In the genomic region with DNA sequence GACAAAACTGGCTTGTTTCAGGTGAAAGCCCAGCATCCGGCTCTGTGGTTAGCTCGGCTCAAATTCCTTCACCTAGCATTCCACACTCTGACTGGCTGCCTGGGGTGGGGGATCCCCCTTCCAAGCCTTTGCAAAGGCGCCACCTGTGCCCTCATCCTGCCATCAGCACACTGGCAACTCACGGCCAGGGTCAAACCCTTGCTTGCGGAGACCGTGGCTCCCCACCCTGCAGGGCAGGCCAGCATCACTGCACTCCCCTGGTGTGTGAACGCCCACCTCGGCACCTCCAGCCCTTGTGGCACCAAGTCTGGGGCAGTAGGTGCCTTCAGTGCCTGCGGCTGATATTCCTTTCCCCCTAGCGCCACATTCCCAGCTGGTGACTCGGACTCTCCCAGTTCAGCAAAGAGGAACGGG, we compare ENCODE assay signal across 8 cellular contexts. TPM values are rescaled to one million over a fixed set of nuclear protein-coding genes. Genes with fewer than 3 reads are reported as not detected.
DNase-seq lines count a peak whose midpoint lies in the region; ATAC-seq lines count a peak whose summit lies in the region.

No MANE protein-coding gene starts in this region.

- H3K4me3 ChIP-seq in BLaER1 = peak overlapping the region; percentile 97
- H3K4me3 ChIP-seq in naive thymus-derived CD4-positive, alpha-beta T cell (ENCODE audit: low read length) = peak overlapping the region; percentile 79

- no peaks in the 10 kb centered on the region for H3K9me3 Mint-ChIP-seq in dendritic cell treated with granulocyte-macrophage colony-stimulating factor and Interleukin-4, amounts not matched to agents 40 ng/mL and 50 ng/mL, for 4 days
- H3K9me3 Mint-ChIP-seq in naive thymus-derived CD4-positive, alpha-beta T cell = peaks cover 0 to 2% (median 0%) of the 10 kb centered on the region in 11 donors

- intact Hi-C loops in dendritic cell treated with granulocyte-macrophage colony-stimulating factor and Interleukin-4, amounts not matched to agents 40 ng/mL and 50 ng/mL, for 4 days (cut with micrococcal nuclease) = loop anchor here (2.0 kb wide), 1 partner anchor 74 kb away; a partner anchor contains a TSS
- intact Hi-C loops in naive thymus-derived CD4-positive, alpha-beta T cell (cut with micrococcal nuclease) = no loop called here

- no peak for ATAC-seq in naive thymus-derived CD4-positive, alpha-beta T cell

- DNase-seq in NCI-H226 = peak; percentile 54
- peak in 1 of 9 donors; percentile 34 for DNase-seq in naive thymus-derived CD4-positive, alpha-beta T cell
- no peak for DNase-seq in GM03348 (ENCODE audit: low spot score)
- no peak for DNase-seq in GF-D8 (lab: John Stamatoyannopoulos, UW)
- no peak for DNase-seq in middle frontal gyrus (ENCODE audit: extremely low spot score, low spot score)
- DNase-seq in NCI-H2081 (lab: John Stamatoyannopoulos, UW) = no peak

- no peaks in the 10 kb centered on the region for H3K9me3 ChIP-seq in BLaER1
- no peaks in the 10 kb centered on the region for H3K9me3 ChIP-seq in naive thymus-derived CD4-positive, alpha-beta T cell (ENCODE audit: control insufficient read depth in 2 of 3, low read length in 3 of 3)

- peaks cover 63% of the 10 kb centered on the region for H4K20me1 ChIP-seq in BLaER1

- CTCF ChIA-PET in naive thymus-derived CD4-positive, alpha-beta T cell (lab: Charles Lee) = interaction anchor here (0.5 to 1.7 kb wide), 2 partner anchors 9 to 71 kb away, joined by 3 to 4 read pairs; no protein-coding TSS in a partner anchor

- peak overlapping the region; percentile 91 for H3K27ac Mint-ChIP-seq in dendritic cell treated with granulocyte-macrophage colony-stimulating factor and Interleukin-4, amounts not matched to agents 40 ng/mL and 50 ng/mL, for 4 days
- H3K27ac Mint-ChIP-seq in naive thymus-derived CD4-positive, alpha-beta T cell = peak overlapping the region; percentile 25 to 93 (median 86)

- no peaks in the 10 kb centered on the region for H3K27me3 Mint-ChIP-seq in dendritic cell treated with granulocyte-macrophage colony-stimulating factor and Interleukin-4, amounts not matched to agents 40 ng/mL and 50 ng/mL, for 4 days
- H3K27me3 Mint-ChIP-seq in naive thymus-derived CD4-positive, alpha-beta T cell = no peaks in the 10 kb centered on the region

- peaks cover 43% of the 10 kb centered on the region for H3K4me1 ChIP-seq in BLaER1
- peaks cover 29 to 43% of the 10 kb centered on the region in 2 donors for H3K4me1 ChIP-seq in naive thymus-derived CD4-positive, alpha-beta T cell (ENCODE audit: control insufficient read depth in 2 of 2, insufficient read depth in 2 of 2, low read length in 2 of 2)

- H3K4me1 Mint-ChIP-seq in dendritic cell treated with granulocyte-macrophage colony-stimulating factor and Interleukin-4, amounts not matched to agents 40 ng/mL and 50 ng/mL, for 4 days (ENCODE audit: low read depth) = peaks cover 45% of the 10 kb centered on the region
- H3K4me1 Mint-ChIP-seq in naive thymus-derived CD4-positive, alpha-beta T cell = peaks cover 11 to 53% (median 35%) of the 10 kb centered on the region in 7 donors

- POLR2A ChIA-PET in naive thymus-derived CD4-positive, alpha-beta T cell (lab: Charles Lee) = interaction anchor here (1.1 kb wide), 1 partner anchor 33 kb away, joined by 3 read pairs; no protein-coding TSS in a partner anchor

- peak overlapping the region; percentile 94 for H3K4me2 ChIP-seq in BLaER1

- no peaks in the 10 kb centered on the region for H3K27me3 ChIP-seq in BLaER1
- H3K27me3 ChIP-seq in naive thymus-derived CD4-positive, alpha-beta T cell (ENCODE audit: control insufficient read depth in 2 of 2, insufficient read depth in 2 of 2, low read length in 2 of 2) = no peaks in the 10 kb centered on the region

- H3K27ac ChIP-seq in BLaER1 = no peak overlapping the region
- peak overlapping the region; percentile 84 for H3K27ac ChIP-seq in naive thymus-derived CD4-positive, alpha-beta T cell (ENCODE audit: low read depth, low read length)

- H3K36me3 ChIP-seq in BLaER1 = peaks cover 43% of the 10 kb centered on the region
- peaks cover 5 to 45% (median 8%) of the 10 kb centered on the region in 3 experiments for H3K36me3 ChIP-seq in naive thymus-derived CD4-positive, alpha-beta T cell (ENCODE audit: control insufficient read depth in 2 of 3, insufficient read depth in 3 of 3, low read length in 3 of 3)

- peaks cover 60% of the 10 kb centered on the region for H3K36me3 Mint-ChIP-seq in dendritic cell treated with granulocyte-macrophage colony-stimulating factor and Interleukin-4, amounts not matched to agents 40 ng/mL and 50 ng/mL, for 4 days (ENCODE audit: low read depth)
- peaks cover 0 to 8% (median 0%) of the 10 kb centered on the region in 5 donors for H3K36me3 Mint-ChIP-seq in naive thymus-derived CD4-positive, alpha-beta T cell

- H3K4me3 Mint-ChIP-seq in dendritic cell treated with granulocyte-macrophage colony-stimulating factor and Interleukin-4, amounts not matched to agents 40 ng/mL and 50 ng/mL, for 4 days = peak overlapping the region; percentile 95
- H3K4me3 Mint-ChIP-seq in naive thymus-derived CD4-positive, alpha-beta T cell = peak overlapping the region; percentile 93 to 98 (median 96)

- H3K9ac ChIP-seq in BLaER1 = peak overlapping the region; percentile 93

RNA-seq across cellular contexts. Expression of a gene that starts 1.3 kb away (rescaled TPM):
- 100 to 1,000 TPM; 253 to 348 (median 303) TPM for total RNA-seq in naive thymus-derived CD4-positive, alpha-beta T cell
- 100 to 1,000 TPM in 1 of 2 donors, 10 to 100 TPM in 1; 93.1 to 198 TPM for polyA plus RNA-seq in naive thymus-derived CD4-positive, alpha-beta T cell

RNA-seq across cellular contexts. Expression of a gene that starts 3.2 kb away (rescaled TPM):
- 10 to 100 TPM in 4 of 5 experiments, 1 to 10 TPM in 1; 6.5 to 22.5 (median 15.1) TPM for total RNA-seq in naive thymus-derived CD4-positive, alpha-beta T cell
- 10 to 100 TPM; 11.3 to 19.6 TPM for polyA plus RNA-seq in naive thymus-derived CD4-positive, alpha-beta T cell

RNA-seq across cellular contexts. Expression of a gene that starts 31.8 kb away (rescaled TPM):
- total RNA-seq in naive thymus-derived CD4-positive, alpha-beta T cell = 10 to 100 TPM; 12.9 to 21.6 (median 16.5) TPM
- 1 to 10 TPM in 1 of 2 donors, under 1 TPM in 1; 0.89 to 2.0 TPM for polyA plus RNA-seq in naive thymus-derived CD4-positive, alpha-beta T cell

RNA-seq across cellular contexts. Expression of a gene that starts 57.5 kb away (rescaled TPM):
- 10 to 100 TPM; 39.0 to 74.9 (median 43.6) TPM for total RNA-seq in naive thymus-derived CD4-positive, alpha-beta T cell
- polyA plus RNA-seq in naive thymus-derived CD4-positive, alpha-beta T cell = 10 to 100 TPM; 13.7 to 30.8 TPM

RNA-seq across cellular contexts. Expression of a gene that starts 57.8 kb away (rescaled TPM):
- total RNA-seq in naive thymus-derived CD4-positive, alpha-beta T cell = 10 to 100 TPM; 29.0 to 61.7 (median 52.1) TPM
- polyA plus RNA-seq in naive thymus-derived CD4-positive, alpha-beta T cell = 1 to 10 TPM; 5.2 to 8.0 TPM
